ENCODE assay signal across 16 cellular contexts in genomic region chr5:89445106-89445745, GRCh38.
DNase-seq lines count a peak whose midpoint lies in the region; ATAC-seq, FAIRE-seq and TF ChIP-seq lines count a peak whose summit lies in the region.
"Had no signal": no experiment of that assay in that cellular context is flagged by ENCODE, and none has a peak within 500 bp of the region (broad histone marks: within the 10 kb centered on the region; RNA-seq: fewer than 3 reads in every experiment).

No MANE protein-coding gene starts in this region.

- H3K9ac ChIP-seq in HepG2 (ENCODE audit: insufficient read depth, low read depth, low read length) (no peak overlapping the region), kidney (ENCODE audit: low read length in 2 of 2) (no peak overlapping the region), colonic mucosa (ENCODE audit: low read depth in 2 of 2, low read length in 2 of 2) (no peak overlapping the region)

- TF ChIP-seq CTCF in right lobe of liver (IDR thresholded peaks at IDR 0.05): no peak
- no peak for TF ChIP-seq CTCF in HepG2 (CRISPR knock-in tag; IDR thresholded peaks at IDR 0.05)
- no peak for TF ChIP-seq CTCF in kidney (IDR thresholded peaks at IDR 0.05; ENCODE audit: borderline replicate concordance, extremely low read depth, insufficient read depth)
- no peak for TF ChIP-seq CTCF in ascending aorta (IDR thresholded peaks at IDR 0.05)
- TF ChIP-seq CTCF in colonic mucosa (IDR thresholded peaks at IDR 0.05): no peak

- peaks cover 19 to 37% (median 30%) of the 10 kb centered on the region in 3 donors for H3K4me1 Mint-ChIP-seq in IgD-negative memory B cell
- H3K4me1 Mint-ChIP-seq: activated CD4-positive, alpha-beta memory T cell treated with anti-CD3 and anti-CD28 coated beads, Interleukin-2, amount 10 ng/mL, durations not matched to agents 7 days and 5 days had no signal

- H3K4me3 ChIP-seq in right lobe of liver: no peak overlapping the region
- H3K4me3 ChIP-seq in HepG2 (replicated peaks in 1 of 3; ENCODE audit: insufficient read depth in 1 of 3, low read depth in 2 of 3, low read length in 3 of 3): no peak overlapping the region
- H3K4me3 ChIP-seq in kidney (ENCODE audit: low read length in 2 of 2): no peak overlapping the region
- no peak overlapping the region for H3K4me3 ChIP-seq in ascending aorta
- H3K4me3 ChIP-seq in colonic mucosa: no peak overlapping the region
- no peak overlapping the region for H3K4me3 ChIP-seq in H7 (ENCODE audit: insufficient read depth, low read depth, low read length)

- ATAC-seq in right lobe of liver: peak in 1 of 4 donors; percentile 44
- ATAC-seq in HepG2: no peak
- ATAC-seq in HG03039 (IDR thresholded peaks at IDR 0.05; ENCODE audit: unreplicated experiment): no peak
- ATAC-seq: CD8-positive, alpha-beta T cell; stimulated activated naive CD8-positive, alpha-beta T cell treated with anti-CD3 and anti-CD28 coated beads, Interleukin-15, Interleukin-2, amounts not matched to agents 100 U/mL and 50 U/mL, for 24 hours had no signal

- no TSS peak for BruUV-seq in HepG2 (replicated peaks; lab: Mats Ljungman, UMichigan)

- no peaks in the 10 kb centered on the region for H3K79me2 ChIP-seq in HepG2 (ENCODE audit: insufficient read depth, low read length)

- H3K9me3 ChIP-seq in right lobe of liver: no peaks in the 10 kb centered on the region
- H3K9me3 ChIP-seq in HepG2 (ENCODE audit: low read length): no peaks in the 10 kb centered on the region
- H3K9me3 ChIP-seq in kidney (ENCODE audit: control insufficient read depth in 1 of 2, low read length in 2 of 2): no peaks in the 10 kb centered on the region
- no peaks in the 10 kb centered on the region for H3K9me3 ChIP-seq in ascending aorta
- H3K9me3 ChIP-seq in colonic mucosa: no peaks in the 10 kb centered on the region

- H3K27me3 ChIP-seq in right lobe of liver (no peaks in the 10 kb centered on the region), HepG2 (ENCODE audit: control insufficient read depth in 1 of 2, insufficient read depth in 2 of 2, low read length in 2 of 2) (no peaks in the 10 kb centered on the region), ascending aorta (no peaks in the 10 kb centered on the region), colonic mucosa (no peaks in the 10 kb centered on the region), H7 (ENCODE audit: control insufficient read depth, insufficient read depth, low read length) (no peaks in the 10 kb centered on the region)
- H3K27me3 ChIP-seq: brain microvascular endothelial cell had no signal

- no peak for TF ChIP-seq RAD21 in HepG2 (CRISPR knock-in tag; IDR thresholded peaks at IDR 0.05)

- no peak overlapping the region for H2AFZ ChIP-seq in HepG2 (ENCODE audit: low read length)

- POLR2A ChIA-PET in HepG2 (lab: Yijun Ruan, JAX): no interaction called here

- intact Hi-C loops in right lobe of liver (cut with DNase I) (no loop called here), HepG2 (cut with micrococcal nuclease; ENCODE audit: unreplicated experiment) (no loop called here), kidney (cut with DNase I) (no loop called here), ascending aorta (cut with DNase I) (no loop called here), colonic mucosa (cut with DNase I) (no loop called here)

- H3K4me2 ChIP-seq in HepG2 (ENCODE audit: low read depth, low read length): no peak overlapping the region

- WGBS in right lobe of liver (ENCODE audit: insufficient coverage, low coverage, low lambda C conversion rate, missing lambda C conversion rate): 57% methylated on average over 5 of the region's 5 CpGs
- WGBS in HepG2 (ENCODE audit: low lambda C conversion rate): 5% methylated on average over 5 of the region's 5 CpGs

- H3K36me3 ChIP-seq in right lobe of liver (no peaks in the 10 kb centered on the region), HepG2 (replicated peaks in 1 of 2; ENCODE audit: control insufficient read depth in 1 of 2, insufficient read depth in 2 of 2, low read length in 2 of 2) (no peaks in the 10 kb centered on the region), kidney (ENCODE audit: control insufficient read depth in 1 of 2, insufficient read depth in 2 of 2, low read length in 2 of 2) (no peaks in the 10 kb centered on the region), ascending aorta (no peaks in the 10 kb centered on the region), colonic mucosa (no peaks in the 10 kb centered on the region), H7 (replicated peaks; ENCODE audit: control insufficient read depth, insufficient read depth, low read length) (no peaks in the 10 kb centered on the region)
- H3K36me3 ChIP-seq: brain microvascular endothelial cell had no signal

- H3K27ac ChIP-seq in right lobe of liver (no peak overlapping the region), HepG2 (ENCODE audit: extremely low read length, insufficient read depth, low read length) (no peak overlapping the region), kidney (ENCODE audit: low read depth in 2 of 2, low read length in 2 of 2) (no peak overlapping the region), ascending aorta (no peak overlapping the region), colonic mucosa (no peak overlapping the region)
- H3K27ac ChIP-seq: brain microvascular endothelial cell had no signal

- FAIRE-seq in HepG2 (lab: Jason Lieb, UNC): no peak
- no peak for FAIRE-seq in kidney (lab: Jason Lieb, UNC)

- peaks cover under 1% of the 10 kb centered on the region for H3K27me3 Mint-ChIP-seq in IgD-negative memory B cell
- H3K27me3 Mint-ChIP-seq: activated CD4-positive, alpha-beta memory T cell treated with anti-CD3 and anti-CD28 coated beads, Interleukin-2, amount 10 ng/mL, durations not matched to agents 7 days and 5 days had no signal

- no peak for TF ChIP-seq POLR2A in right lobe of liver (IDR thresholded peaks at IDR 0.05)
- TF ChIP-seq POLR2A in HepG2 (IDR thresholded peaks at IDR 0.05; ENCODE audit: insufficient read depth in 1 of 2, low read depth in 2 of 2, low read length in 2 of 2): no peak

- H3K36me3 Mint-ChIP-seq in IgD-negative memory B cell: no peaks in the 10 kb centered on the region
- H3K36me3 Mint-ChIP-seq: CD8-positive, alpha-beta T cell had no signal

- DNase-seq in right lobe of liver (peak in 2 of 3 donors; percentile 18 to 38), HepG2 (ENCODE audit: low spot score) (no peak), kidney (peak; percentile 13), ascending aorta (ENCODE audit: low spot score in 2 of 2) (no peak), colonic mucosa (no peak), H7 (no peak)
- DNase-seq: activated CD4-positive, alpha-beta memory T cell treated with anti-CD3 and anti-CD28 coated beads, Interleukin-2, amount 10 ng/mL, durations not matched to agents 7 days and 5 days; activated effector memory CD4-positive, alpha-beta T cell treated with anti-CD3 and anti-CD28 coated beads, Interleukin-2, amount 50 U/mL, for 16 hours; brain microvascular endothelial cell; CD8-positive, alpha-beta T cell; HFFc6; SIG-M5; stimulated activated naive CD8-positive, alpha-beta T cell treated with anti-CD3 and anti-CD28 coated beads, Interleukin-15, Interleukin-2, amounts not matched to agents 100 U/mL and 50 U/mL, for 24 hours; T1000 had no signal

- H3K4me1 ChIP-seq in right lobe of liver (no peaks in the 10 kb centered on the region), HepG2 (ENCODE audit: insufficient read depth, low read length) (no peaks in the 10 kb centered on the region), kidney (ENCODE audit: control insufficient read depth in 1 of 2, insufficient read depth in 1 of 2, low read depth in 1 of 2, low read length in 2 of 2) (no peaks in the 10 kb centered on the region), ascending aorta (no peaks in the 10 kb centered on the region), colonic mucosa (no peaks in the 10 kb centered on the region)

- peak overlapping the region; percentile 25 to 70 (median 55) for H3K27ac Mint-ChIP-seq in IgD-negative memory B cell
- H3K27ac Mint-ChIP-seq: activated CD4-positive, alpha-beta memory T cell treated with anti-CD3 and anti-CD28 coated beads, Interleukin-2, amount 10 ng/mL, durations not matched to agents 7 days and 5 days; CD8-positive, alpha-beta T cell; HFFc6 had no signal

- CTCF ChIA-PET in HepG2 (lab: Yijun Ruan, JAX; ENCODE audit: low intra/inter-chr PET ratio, low total read pairs): no interaction called here

- H3K9me3 Mint-ChIP-seq in IgD-negative memory B cell: no peaks in the 10 kb centered on the region
- H3K9me3 Mint-ChIP-seq: activated CD4-positive, alpha-beta memory T cell treated with anti-CD3 and anti-CD28 coated beads, Interleukin-2, amount 10 ng/mL, durations not matched to agents 7 days and 5 days; CD8-positive, alpha-beta T cell; HFFc6 had no signal

- no peaks in the 10 kb centered on the region for H4K20me1 ChIP-seq in HepG2 (ENCODE audit: insufficient read depth, low read length)

- H3K4me3 Mint-ChIP-seq in IgD-negative memory B cell: peak overlapping the region in 3 of 4 donors; percentile 47 to 66 (median 47)
- H3K4me3 Mint-ChIP-seq: activated CD4-positive, alpha-beta memory T cell treated with anti-CD3 and anti-CD28 coated beads, Interleukin-2, amount 10 ng/mL, durations not matched to agents 7 days and 5 days; CD8-positive, alpha-beta T cell; HFFc6 had no signal

- TF ChIP-seq EP300 in HepG2 (IDR thresholded peaks at IDR 0.05; ENCODE audit: low read depth in 2 of 2, low read length in 2 of 2): no peak
- no peak for TF ChIP-seq EP300 in HepG2 (CRISPR knock-in tag; IDR thresholded peaks at IDR 0.05; ENCODE audit: borderline replicate concordance)

- in situ Hi-C loops in HepG2 (cut with HindIII; ENCODE audit: extremely low pct_ligation_motif_present, low pct_unique_long_range_greater_than_20kb): no loop called here

Comparison
In these comparisons a context has a peak if more than half of its experiments do, and no peak if none do; other contexts are left out.
1. DNase-seq: peak in right lobe of liver (2 of 3) and kidney (single experiment); none in HepG2 (single experiment), ascending aorta (0 of 2), colonic mucosa (single experiment) and H7 (single experiment).